ENCODE assay signal across 36 cellular contexts in the genomic region with DNA sequence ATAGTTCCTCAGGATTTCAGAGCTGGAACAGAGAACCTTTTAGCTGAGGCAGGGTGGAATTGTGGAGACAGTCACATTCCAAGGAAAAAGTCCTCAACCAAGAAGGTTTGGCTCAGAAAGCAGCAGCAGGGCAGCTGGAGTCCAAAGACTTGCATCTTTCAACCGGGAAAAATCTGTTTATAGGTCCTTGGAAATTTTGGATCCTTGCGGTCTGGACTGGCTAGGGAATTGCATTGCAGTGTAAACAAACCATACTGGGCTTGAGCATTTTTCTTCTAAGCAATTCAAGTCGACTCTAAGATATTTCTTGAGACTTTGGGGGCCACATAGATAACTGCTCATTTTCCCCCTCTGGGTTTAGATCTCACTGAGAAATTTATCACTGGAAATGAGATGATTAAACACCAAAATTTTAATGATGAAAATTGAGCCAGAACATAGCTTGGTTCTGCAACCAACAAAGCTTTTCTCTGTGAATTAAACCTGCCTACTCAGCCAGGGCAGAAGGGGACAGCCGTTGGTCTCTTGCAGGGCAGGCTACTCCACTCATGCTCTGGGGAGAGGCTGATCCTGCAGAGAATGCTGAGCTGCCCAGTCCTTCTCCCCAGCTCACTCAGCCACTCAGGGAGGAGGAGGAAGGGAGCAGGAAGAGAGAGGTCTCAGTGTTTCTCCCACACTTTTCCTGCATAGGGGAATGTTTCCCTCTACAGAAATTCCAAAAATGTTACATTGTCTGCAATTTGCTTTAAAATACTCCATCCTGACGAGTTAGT. TPM values are rescaled to one million over a fixed set of nuclear protein-coding genes. Genes with fewer than 3 reads are reported as not detected.
DNase-seq lines count a peak whose midpoint lies in the region; ATAC-seq, FAIRE-seq and TF ChIP-seq lines count a peak whose summit lies in the region.
"Had no signal": no experiment of that assay in that cellular context is flagged by ENCODE, and none has a peak within 500 bp of the region (broad histone marks: within the 10 kb centered on the region; RNA-seq: fewer than 3 reads in every experiment).

No MANE protein-coding gene starts in this region.

- H2AFZ ChIP-seq in IMR-90 (replicated peaks; ENCODE audit: low read length, poor library complexity) = peak overlapping the region; percentile 65
- H2AFZ ChIP-seq in fibroblast of lung (ENCODE audit: low read length) = no peak overlapping the region
- H2AFZ ChIP-seq: parathyroid adenoma, PC-9 had no signal

- intact Hi-C loops in IMR-90 (cut with micrococcal nuclease) = no loop called here

- peak; percentile 65 for ATAC-seq in IMR-90 (ENCODE audit: low read depth)
- ATAC-seq: activated CD8-positive, alpha-beta T cell treated with anti-CD3 and anti-CD28 coated beads, Interleukin-2, amount 10 ng/mL, durations not matched to agents 7 days and 5 days; activated naive CD4-positive, alpha-beta T cell treated with anti-CD3 and anti-CD28 coated beads, Interleukin-2, amount 50 U/mL, for 72 hours had no signal

- H3K18ac ChIP-seq in IMR-90 (ENCODE audit: low read depth, low read length) = peak overlapping the region; percentile 50

- no peak for TF ChIP-seq POLR2A in IMR-90 (IDR thresholded peaks at IDR 0.05; ENCODE audit: low read depth, low read length)

- H4K20me1 ChIP-seq in IMR-90 (ENCODE audit: insufficient read depth, low read length) = no peaks in the 10 kb centered on the region
- no peaks in the 10 kb centered on the region for H4K20me1 ChIP-seq in fibroblast of lung (ENCODE audit: control insufficient read depth, extremely low read depth, insufficient read depth, low read length)

- H4K8ac ChIP-seq in IMR-90 (ENCODE audit: low read depth in 2 of 2, low read length in 2 of 2) = no peak overlapping the region; a peak in 1 of 4 replicates

- H3K27me3 ChIP-seq in IMR-90 (ENCODE audit: control insufficient read depth, insufficient read depth, low read length) (no peaks in the 10 kb centered on the region), fibroblast of lung (ENCODE audit: control insufficient read depth, insufficient read depth, low read length) (no peaks in the 10 kb centered on the region)
- H3K27me3 ChIP-seq: breast epithelium, heart right ventricle, right atrium auricular region, spleen had no signal

- peak overlapping the region; percentile 72 for H3K23ac ChIP-seq in IMR-90 (ENCODE audit: low read depth, low read length)

- FAIRE-seq in RCC 7860 (lab: Jason Lieb, UNC) = no peak
- FAIRE-seq: A204.1 had no signal

- H3K27me3 Mint-ChIP-seq in nephron (ENCODE audit: low read depth) = no peaks in the 10 kb centered on the region
- H3K27me3 Mint-ChIP-seq: stimulated activated naive CD8-positive, alpha-beta T cell treated with anti-CD3 and anti-CD28 coated beads, Interleukin-15, Interleukin-2, amounts not matched to agents 100 ng/mL and 50 ng/mL, for 24 hours had no signal

- H3K4me2 ChIP-seq in IMR-90 (ENCODE audit: low read depth, low read length) = peak overlapping the region; percentile 55
- H3K4me2 ChIP-seq in fibroblast of lung (ENCODE audit: extremely low read depth, insufficient read depth, low read length) = peak overlapping the region; percentile 56
- H3K4me2 ChIP-seq: PC-9 had no signal

- H3K9me3 ChIP-seq in IMR-90 (ENCODE audit: control insufficient read depth, insufficient read depth, low read length) (no peaks in the 10 kb centered on the region), fibroblast of lung (ENCODE audit: control insufficient read depth, insufficient read depth, low read depth, low read length) (no peaks in the 10 kb centered on the region)
- H3K9me3 ChIP-seq: breast epithelium, spleen had no signal

- POLR2A ChIA-PET in IMR-90 (lab: Charles Lee; ENCODE audit: unreplicated experiment) = no interaction called here

- H3K4ac ChIP-seq in IMR-90 (ENCODE audit: low read depth, low read length) = peak overlapping the region; percentile 79

- H3K27ac Mint-ChIP-seq in nephron = peak overlapping the region; percentile 24 to 68 (median 60)
- H3K27ac Mint-ChIP-seq: activated CD8-positive, alpha-beta T cell treated with anti-CD3 and anti-CD28 coated beads, Interleukin-2, amount 10 ng/mL, durations not matched to agents 7 days and 5 days; activated naive CD4-positive, alpha-beta T cell treated with anti-CD3 and anti-CD28 coated beads, Interleukin-2, amount 50 U/mL, for 72 hours; activated T-helper 2 cell treated with anti-CD3 and anti-CD28 coated beads, Interferon-gamma antibody, Interleukin-2, Interleukin-4, amounts not matched to agents 10 μg/mL and 5 μg/mL and 100 μg/mL, durations not matched to agents 14 hours and 24 hours and 36 hours; CD8-positive, alpha-beta memory T cell; stimulated activated naive CD8-positive, alpha-beta T cell treated with anti-CD3 and anti-CD28 coated beads, Interleukin-15, Interleukin-2, amounts not matched to agents 100 ng/mL and 50 ng/mL, for 24 hours had no signal

- H3K4me3 ChIP-seq in IMR-90 (ENCODE audit: insufficient read depth, low read depth, low read length) (no peak overlapping the region), fibroblast of lung (replicated peaks in 1 of 4; ENCODE audit: control extremely low read depth in 1 of 4, insufficient read depth in 1 of 4, low read depth in 3 of 4, low read length in 4 of 4) (no peak overlapping the region)
- H3K4me3 ChIP-seq: breast epithelium, heart right ventricle, lung, PC-9, right atrium auricular region, spleen had no signal

- peak overlapping the region; percentile 68 for H2BK120ac ChIP-seq in IMR-90 (ENCODE audit: low read depth, low read length)

- H3K4me1 ChIP-seq in IMR-90 (ENCODE audit: control insufficient read depth, insufficient read depth, low read length) (peaks cover 9% of the 10 kb centered on the region), fibroblast of lung (ENCODE audit: control insufficient read depth, extremely low read depth, insufficient read depth, low read length) (peaks cover 5% of the 10 kb centered on the region)
- H3K4me1 ChIP-seq: breast epithelium, parathyroid adenoma, spleen had no signal

- WGBS in IMR-90 (ENCODE audit: extremely low coverage in 2 of 2, insufficient read length in 1 of 2), 2 experiments = 0% methylated on average over 1 of the region's 5 CpGs; no CpG with 5 or more reads in 1 of the 2 experiments

- H3K27ac ChIP-seq in IMR-90 (ENCODE audit: insufficient read depth, low read length) (peak overlapping the region; percentile 87), fibroblast of lung (ENCODE audit: insufficient read depth, low read length) (no peak overlapping the region), caudate nucleus (ENCODE audit: low read depth, low read length) (no peak overlapping the region)
- H3K27ac ChIP-seq: breast epithelium, heart right ventricle, HL-60, parathyroid adenoma, PC-9, right atrium auricular region, spleen had no signal

- dilution Hi-C loops in IMR-90 (cut with HindIII; ENCODE audit: low sequenced_read_pairs, unreplicated experiment) = no loop called here

- in situ Hi-C loops in IMR-90 (cut with MboI; ENCODE audit: low sequenced_read_pairs) = no loop called here

- BruUV-seq in IMR-90 (replicated peaks; lab: Mats Ljungman, UMichigan) = no TSS peak

- H3K79me1 ChIP-seq in IMR-90 (ENCODE audit: low read depth in 1 of 2, low read length in 2 of 2) = no peaks in the 10 kb centered on the region

- H2AK9ac ChIP-seq in IMR-90 (replicated peaks; ENCODE audit: low read depth, low read length, poor library complexity) = no peak overlapping the region

- peak overlapping the region; percentile 61 for H2BK20ac ChIP-seq in IMR-90 (ENCODE audit: low read depth, low read length)

- peak overlapping the region; percentile 57; the same call in 1 of the 2 replicates for H4K91ac ChIP-seq in IMR-90 (ENCODE audit: insufficient read depth, low read depth, low read length)

- CTCF ChIA-PET in IMR-90 (lab: Yijun Ruan, JAX) = interaction anchor here (0.8 to 1.3 kb wide), 3 partner anchors 13 to 371 kb away, joined by 3 read pairs; no protein-coding TSS in a partner anchor

- H2AK5ac ChIP-seq in IMR-90 (ENCODE audit: low read depth, low read length) = peak overlapping the region; percentile 84; the same call in 1 of the 2 replicates

- no peak overlapping the region; the same call in 2 of the 3 replicates for H2BK15ac ChIP-seq in IMR-90 (ENCODE audit: low read depth, low read length)

- H3K9ac ChIP-seq in IMR-90 (ENCODE audit: low read depth, low read length) (no peak overlapping the region), fibroblast of lung (ENCODE audit: insufficient read depth, low read length) (no peak overlapping the region)
- H3K9ac ChIP-seq: parathyroid adenoma had no signal

- peaks cover 30% of the 10 kb centered on the region for H3K4me1 Mint-ChIP-seq in nephron
- H3K4me1 Mint-ChIP-seq: CD8-positive, alpha-beta memory T cell had no signal

- no peak overlapping the region for H3K4me3 Mint-ChIP-seq in nephron
- H3K4me3 Mint-ChIP-seq: activated CD8-positive, alpha-beta T cell treated with anti-CD3 and anti-CD28 coated beads, Interleukin-2, amount 10 ng/mL, durations not matched to agents 7 days and 5 days; CD8-positive, alpha-beta memory T cell; neural crest cell; stimulated activated naive CD8-positive, alpha-beta T cell treated with anti-CD3 and anti-CD28 coated beads, Interleukin-15, Interleukin-2, amounts not matched to agents 100 ng/mL and 50 ng/mL, for 24 hours had no signal

- H3K36me3 ChIP-seq in IMR-90 (ENCODE audit: control insufficient read depth, insufficient read depth, low read length) (no peaks in the 10 kb centered on the region), fibroblast of lung (ENCODE audit: control insufficient read depth, insufficient read depth, low read length) (no peaks in the 10 kb centered on the region)
- H3K36me3 ChIP-seq: breast epithelium, heart right ventricle, right atrium auricular region, spleen had no signal

- peak overlapping the region; percentile 29; the same call in 1 of the 2 replicates for H3K14ac ChIP-seq in IMR-90 (replicated peaks; ENCODE audit: low read depth, low read length)

- H3K56ac ChIP-seq in IMR-90 (ENCODE audit: extremely low read depth, insufficient read depth, low read length) = peak overlapping the region; percentile 17; the same call in 1 of the 2 replicates

- H3K9me1 ChIP-seq in IMR-90 (ENCODE audit: insufficient read depth, low read length) = peaks cover 3% of the 10 kb centered on the region; the same call in 1 of the 2 replicates

- peak overlapping the region; percentile 33; the same call in 1 of the 2 replicates for H4K5ac ChIP-seq in IMR-90 (ENCODE audit: low read depth, low read length)

- H3K79me2 ChIP-seq in fibroblast of lung (ENCODE audit: control insufficient read depth, insufficient read depth, low read length) = no peaks in the 10 kb centered on the region
- H3K79me2 ChIP-seq: parathyroid adenoma had no signal

- DNase-seq in AG08395 (ENCODE audit: low spot score) (peak; percentile 22), IMR-90 (peak; percentile 63), fibroblast of lung (ENCODE audit: low read depth in 2 of 2) (peak in 1 of 2 donors; percentile 55), caudate nucleus (lab: John Stamatoyannopoulos, UW) (no peak), hypothalamus (lab: John Stamatoyannopoulos, UW) (no peak), HPDE6-E6E7 (ENCODE audit: extremely low spot score) (no peak), RCC 7860 (ENCODE audit: low spot score) (no peak)
- DNase-seq: activated CD4-positive, alpha-beta T cell treated with anti-CD3 and anti-CD28 coated beads for 4 hours; activated CD8-positive, alpha-beta T cell treated with anti-CD3 and anti-CD28 coated beads, Interleukin-2, amount 10 ng/mL, durations not matched to agents 7 days and 5 days; CD8-positive, alpha-beta memory T cell; EL; foreskin fibroblast; HCEC 1CT; heart right ventricle; MM.1S; NCI-H1930; NCI-H2171 treated with DMSO at 0.1 percent for 48 hours; NCI-H510A treated with DMSO at 0.1 percent for 48 hours; NK-92 treated with Interleukin-12 subunit alpha and Interleukin-12 subunit beta, amount 100 ng/mL, for 24 hours; PC-9; SHP77 treated with DMSO at 0.1 percent for 48 hours; spleen; stimulated activated CD4-positive, alpha-beta T cell treated with anti-CD3 and anti-CD28 coated beads, Interleukin-2, amount 100 ng/mL, for 24 hours; T-helper 2 cell had no signal

- peak overlapping the region; percentile 35 for H2BK5ac ChIP-seq in IMR-90 (ENCODE audit: low read depth, low read length, poor library complexity, severe bottlenecking)

- TF ChIP-seq CTCF in IMR-90 (conservative IDR thresholded peaks at IDR 0.05; ENCODE audit: low read depth, low read length) (no peak), fibroblast of lung (conservative IDR thresholded peaks at IDR 0.05 in 1 of 2, IDR thresholded peaks at IDR 0.05 in 1 of 2; ENCODE audit: low read depth in 1 of 2, low read length in 2 of 2) (no peak), nephron (IDR thresholded peaks at IDR 0.05; ENCODE audit: unreplicated experiment in 3 of 3) (no peak)

- no peaks in the 10 kb centered on the region for H3K9me3 Mint-ChIP-seq in nephron
- H3K9me3 Mint-ChIP-seq: activated naive CD4-positive, alpha-beta T cell treated with anti-CD3 and anti-CD28 coated beads, Interleukin-2, amount 50 U/mL, for 72 hours; activated T-helper 2 cell treated with anti-CD3 and anti-CD28 coated beads, Interferon-gamma antibody, Interleukin-2, Interleukin-4, amounts not matched to agents 10 μg/mL and 5 μg/mL and 100 μg/mL, durations not matched to agents 14 hours and 24 hours and 36 hours; CD8-positive, alpha-beta memory T cell; neural crest cell; stimulated activated naive CD8-positive, alpha-beta T cell treated with anti-CD3 and anti-CD28 coated beads, Interleukin-15, Interleukin-2, amounts not matched to agents 100 ng/mL and 50 ng/mL, for 24 hours had no signal

- H3K36me3 Mint-ChIP-seq in nephron (ENCODE audit: low read depth) = no peaks in the 10 kb centered on the region
- H3K36me3 Mint-ChIP-seq: activated naive CD4-positive, alpha-beta T cell treated with anti-CD3 and anti-CD28 coated beads, Interleukin-2, amount 50 U/mL, for 72 hours had no signal

- no peak for TF ChIP-seq RAD21 in IMR-90 (IDR thresholded peaks at IDR 0.05; ENCODE audit: low read length)

RNA-seq across cellular contexts. Expression of gene HMHB1, which starts 40.5 kb away (rescaled TPM):
- total RNA-seq in IMR-90 (2012; rRNA removed) = not detected in 2 replicates
- polyA plus RNA-seq in IMR-90 (2012; rRNA removed) = not detected in 2 replicates
- polyA plus RNA-seq in IMR-90 (2012; cell fraction: cytosol; rRNA removed) = not detected in 2 replicates
- not detected in 2 replicates for polyA plus RNA-seq in IMR-90 (2012; cell fraction: nucleus; rRNA removed; ENCODE audit: low replicate concordance)
- total RNA-seq in fibroblast of lung = not detected in 2 replicates
- not detected in 2 replicates for polyA plus RNA-seq in fibroblast of lung
- not detected in 2 replicates for polyA plus RNA-seq in fibroblast of lung (2012)
- polyA minus RNA-seq in fibroblast of lung (ENCODE audit: low replicate concordance) = not detected in 2 replicates
- total RNA-seq: activated CD8-positive, alpha-beta T cell treated with anti-CD3 and anti-CD28 coated beads, Interleukin-2, amount 10 ng/mL, durations not matched to agents 7 days and 5 days; activated naive CD4-positive, alpha-beta T cell treated with anti-CD3 and anti-CD28 coated beads, Interleukin-2, amount 50 U/mL, for 72 hours; activated T-helper 2 cell treated with anti-CD3 and anti-CD28 coated beads, Interferon-gamma antibody, Interleukin-2, Interleukin-4, amounts not matched to agents 10 μg/mL and 5 μg/mL and 100 μg/mL, durations not matched to agents 14 hours and 24 hours and 36 hours; breast epithelium; CD8-positive, alpha-beta memory T cell; heart right ventricle; lung; neural crest cell; PC-9; right atrium auricular region; spleen had no signal
- polyA plus RNA-seq: BJ; CD8-positive, alpha-beta memory T cell; heart right ventricle; lung had no signal

Comparison
In these comparisons a context has a peak if more than half of its experiments do, and no peak if none do; other contexts are left out.
1. DNase-seq: peak in AG08395 (single experiment) and IMR-90 (single experiment); none in caudate nucleus (0 of 61), hypothalamus (0 of 51), HPDE6-E6E7 (single experiment) and RCC 7860 (single experiment).